ENCODE assay signal across 12 cellular contexts in the genomic region with DNA sequence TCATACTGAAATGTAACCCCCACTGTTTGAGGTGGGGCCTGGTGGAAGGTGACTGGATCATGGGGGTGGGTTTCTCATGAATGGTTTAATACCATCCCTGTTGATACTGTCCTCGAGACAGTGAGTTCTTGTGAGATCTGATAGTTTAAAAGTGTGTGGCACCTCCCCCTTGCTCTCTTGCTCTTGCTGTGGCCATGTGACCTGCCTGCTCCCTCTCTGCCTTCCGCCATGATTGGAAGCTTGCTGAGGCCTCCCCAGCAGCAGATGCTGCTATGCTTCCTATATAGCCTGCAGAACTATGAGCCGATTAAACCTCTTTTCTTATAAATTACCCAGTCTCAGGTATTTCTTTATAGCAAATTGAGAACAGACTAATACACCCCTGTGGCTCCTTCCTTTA. TPM values are rescaled to one million over a fixed set of nuclear protein-coding genes. Genes with fewer than 3 reads are reported as not detected.
A peak's percentile ranks its signal among the peaks of the same experiment; 100 is the strongest.
DNase-seq lines count a peak whose midpoint lies in the region; ATAC-seq and TF ChIP-seq lines count a peak whose summit lies in the region.
"Had no signal": no experiment of that assay in that cellular context is flagged by ENCODE, and none has a peak within 500 bp of the region (broad histone marks: within the 10 kb centered on the region; RNA-seq: fewer than 3 reads in every experiment).

No MANE protein-coding gene starts in this region.

- H3K27me3 ChIP-seq in adrenal gland (no peaks in the 10 kb centered on the region), right atrium auricular region (no peaks in the 10 kb centered on the region)

- 70 to 77% (median 75%) methylated on average over 3 of the region's 3 CpGs for WGBS in adrenal gland, 4 donors

- H3K4me1 Mint-ChIP-seq in T-helper 1 cell treated with Interleukin-12 subunit alpha and Interleukin-12 subunit beta and Interleukin-4 antibody, amounts not matched to agents 30 μg/mL and 1 μg/mL, for 36 hours (ENCODE audit: low read depth), result peaks cover 45% of the 10 kb centered on the region
- H3K4me1 Mint-ChIP-seq in stimulated activated effector memory CD8-positive, alpha-beta T cell treated with anti-CD3 and anti-CD28 coated beads, Interleukin-12 subunit alpha, Interleukin-12 subunit beta, amount 100 ng/mL, for 72 hours, result peaks cover 42% of the 10 kb centered on the region

- no peak for TF ChIP-seq POLR2A in adrenal gland (IDR thresholded peaks at IDR 0.05)

- H3K9me3 ChIP-seq in adrenal gland (replicated peaks in 1 of 3), result no peaks in the 10 kb centered on the region
- H3K9me3 ChIP-seq in right atrium auricular region, result no peaks in the 10 kb centered on the region

- H3K4me3 ChIP-seq in adrenal gland (no peak overlapping the region), right atrium auricular region (no peak overlapping the region)

- TF ChIP-seq CTCF in adrenal gland (IDR thresholded peaks at IDR 0.05) (no peak), right atrium auricular region (IDR thresholded peaks at IDR 0.05) (no peak)

- H3K4me1 ChIP-seq in adrenal gland (replicated peaks in 1 of 2) (peaks cover 18 to 47% of the 10 kb centered on the region in 2 donors), right atrium auricular region (peaks cover 0 to 58% of the 10 kb centered on the region in 2 donors)

- no peak overlapping the region for H3K4me3 Mint-ChIP-seq in T-helper 1 cell treated with Interleukin-12 subunit alpha and Interleukin-12 subunit beta and Interleukin-4 antibody, amounts not matched to agents 30 μg/mL and 1 μg/mL, for 36 hours
- H3K4me3 Mint-ChIP-seq in stimulated activated effector memory CD8-positive, alpha-beta T cell treated with anti-CD3 and anti-CD28 coated beads, Interleukin-12 subunit alpha, Interleukin-12 subunit beta, amount 100 ng/mL, for 72 hours, result no peak overlapping the region

- peak overlapping the region in 4 of 5 donors; percentile 9 to 87 (median 82) for H3K27ac ChIP-seq in adrenal gland
- peak overlapping the region; percentile 1 to 61 for H3K27ac ChIP-seq in right atrium auricular region

- DNase-seq in T-helper 1 cell (no peak), adrenal gland (peak in 1 of 7 donors; percentile 49), right atrium auricular region (ENCODE audit: low spot score) (no peak), NCI-H524 treated with DMSO at 0.1 percent for 48 hours (lab: John Stamatoyannopoulos, UW) (no peak), hippocampal formation (lab: John Stamatoyannopoulos, UW) (no peak)
- no peak for DNase-seq in stimulated activated effector memory CD8-positive, alpha-beta T cell treated with anti-CD3 and anti-CD28 coated beads, Interleukin-12 subunit alpha, Interleukin-12 subunit beta, amount 100 ng/mL, for 72 hours (ENCODE audit: low spot score in 2 of 2)
- DNase-seq: 8988T; activated effector memory CD4-positive, alpha-beta T cell treated with Interleukin-2 at 50 U/mL for 16 hours; DMS53; NCI-H2227 treated with DMSO at 0.1 percent for 48 hours had no signal

- H3K27me3 Mint-ChIP-seq in T-helper 1 cell treated with Interleukin-12 subunit alpha and Interleukin-12 subunit beta and Interleukin-4 antibody, amounts not matched to agents 30 μg/mL and 1 μg/mL, for 36 hours (ENCODE audit: low read depth), result no peaks in the 10 kb centered on the region

- H3K36me3 Mint-ChIP-seq in T-helper 1 cell treated with Interleukin-12 subunit alpha and Interleukin-12 subunit beta and Interleukin-4 antibody, amounts not matched to agents 30 μg/mL and 1 μg/mL, for 36 hours (ENCODE audit: low read depth), result peaks cover 50% of the 10 kb centered on the region
- peaks cover 95% of the 10 kb centered on the region for H3K36me3 Mint-ChIP-seq in stimulated activated effector memory CD8-positive, alpha-beta T cell treated with anti-CD3 and anti-CD28 coated beads, Interleukin-12 subunit alpha, Interleukin-12 subunit beta, amount 100 ng/mL, for 72 hours

- H3K36me3 ChIP-seq in adrenal gland (replicated peaks in 1 of 2) (peaks cover 0 to 40% of the 10 kb centered on the region in 2 donors), right atrium auricular region (peaks cover 43% of the 10 kb centered on the region)

- H3K9me3 Mint-ChIP-seq in T-helper 1 cell treated with Interleukin-12 subunit alpha and Interleukin-12 subunit beta and Interleukin-4 antibody, amounts not matched to agents 30 μg/mL and 1 μg/mL, for 36 hours, result no peaks in the 10 kb centered on the region
- H3K9me3 Mint-ChIP-seq in stimulated activated effector memory CD8-positive, alpha-beta T cell treated with anti-CD3 and anti-CD28 coated beads, Interleukin-12 subunit alpha, Interleukin-12 subunit beta, amount 100 ng/mL, for 72 hours, result no peaks in the 10 kb centered on the region

- ATAC-seq in stimulated activated effector memory CD8-positive, alpha-beta T cell treated with anti-CD3 and anti-CD28 coated beads, Interleukin-12 subunit alpha, Interleukin-12 subunit beta, amount 100 ng/mL, for 72 hours, result no peak
- no peak for ATAC-seq in HG03045 (IDR thresholded peaks at IDR 0.05; ENCODE audit: unreplicated experiment)

- peak overlapping the region; percentile 58 for H3K27ac Mint-ChIP-seq in T-helper 1 cell treated with Interleukin-12 subunit alpha and Interleukin-12 subunit beta and Interleukin-4 antibody, amounts not matched to agents 30 μg/mL and 1 μg/mL, for 36 hours
- H3K27ac Mint-ChIP-seq in stimulated activated effector memory CD8-positive, alpha-beta T cell treated with anti-CD3 and anti-CD28 coated beads, Interleukin-12 subunit alpha, Interleukin-12 subunit beta, amount 100 ng/mL, for 72 hours, result peak overlapping the region; percentile 54

- intact Hi-C loops in adrenal gland (cut with DNase I), result no loop called here

RNA-seq across cellular contexts. Expression of a gene that starts 40.6 kb away (rescaled TPM):
- total RNA-seq in adrenal gland (100 to 1,000 TPM; 132 to 282 (median 196) TPM), right atrium auricular region (100 to 1,000 TPM; 105 to 150 TPM)
- 100 to 1,000 TPM in 1 of 3 donors, 10 to 100 TPM in 2; 49.0 to 132 (median 49.3) TPM for polyA plus RNA-seq in adrenal gland

RNA-seq across cellular contexts. Expression of a gene that starts 59.3 kb away (rescaled TPM):
- 100 to 1,000 TPM in 4 of 8 donors, 10 to 100 TPM in 4; 39.9 to 169 (median 102) TPM for total RNA-seq in adrenal gland
- polyA plus RNA-seq in adrenal gland, result 10 to 100 TPM; 22.6 to 51.4 (median 39.2) TPM
- 10 to 100 TPM; 16.9 to 51.2 TPM for total RNA-seq in right atrium auricular region
